Comparison of ENCODE assay signal across 9 cellular contexts in the genomic region with DNA sequence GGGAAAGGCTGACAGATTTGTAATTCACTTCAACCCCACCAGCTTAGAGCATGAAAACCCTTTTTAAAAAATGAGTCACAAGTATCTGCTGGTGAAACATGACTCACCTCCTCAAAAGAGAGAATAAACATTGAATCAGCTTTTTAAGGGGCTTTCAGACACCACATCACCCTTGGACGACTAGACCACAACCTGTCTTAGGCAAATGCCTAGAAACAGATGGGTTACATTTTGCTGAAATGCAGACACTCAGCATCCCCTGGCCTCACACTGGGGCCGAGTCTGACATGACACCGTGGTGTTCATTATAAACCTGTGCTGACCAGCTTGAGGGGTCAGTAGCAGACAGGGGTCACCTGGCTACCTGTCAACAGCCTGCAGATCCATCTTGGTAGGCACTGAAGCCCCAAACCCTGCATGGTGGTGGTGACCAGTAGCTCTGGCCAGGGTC.
DNase-seq lines count a peak whose midpoint lies in the region; ATAC-seq and TF ChIP-seq lines count a peak whose summit lies in the region.
"Had no signal": no experiment of that assay in that cellular context is flagged by ENCODE, and none has a peak within 500 bp of the region (broad histone marks: within the 10 kb centered on the region; RNA-seq: fewer than 3 reads in every experiment).

No MANE protein-coding gene starts in this region.

- H3K27ac ChIP-seq in OCI-LY3 (ENCODE audit: low read length) (peak overlapping the region; percentile 57), trophoblast cell (ENCODE audit: low read depth, low read length) (no peak overlapping the region)
- H3K27ac ChIP-seq: adrenal gland had no signal

- DNase-seq in GM04503 (ENCODE audit: low read depth) (peak; percentile 19), iris pigment epithelial cell (ENCODE audit: low read depth) (peak; percentile 67), trophoblast cell (no peak), dermis blood vessel endothelial cell (no peak), NCI-H2171 (lab: John Stamatoyannopoulos, UW) (no peak)

- H3K79me2 ChIP-seq in OCI-LY3 (ENCODE audit: low read length) (no peaks in the 10 kb centered on the region), trophoblast cell (ENCODE audit: control insufficient read depth, insufficient read depth, low read length, poor library complexity) (no peaks in the 10 kb centered on the region)

- H2AFZ ChIP-seq in OCI-LY3 (ENCODE audit: low read depth, low read length) (no peak overlapping the region), trophoblast cell (ENCODE audit: insufficient read depth, low read length, poor library complexity) (no peak overlapping the region)

- peak overlapping the region; percentile 35; the same call in 1 of the 2 replicates for H3K9ac ChIP-seq in OCI-LY3 (ENCODE audit: low read length)
- no peak overlapping the region for H3K9ac ChIP-seq in trophoblast cell (ENCODE audit: low read length)

- H3K18ac ChIP-seq in trophoblast cell (ENCODE audit: low read length): no peak overlapping the region

- no peak overlapping the region for H2BK5ac ChIP-seq in trophoblast cell (ENCODE audit: low read depth, low read length, poor library complexity)

- H4K91ac ChIP-seq in trophoblast cell (ENCODE audit: low read depth, low read length): no peak overlapping the region

- H3K27me3 ChIP-seq in OCI-LY3 (ENCODE audit: low read depth, low read length): peaks cover 34% of the 10 kb centered on the region
- H3K27me3 ChIP-seq in trophoblast cell (ENCODE audit: insufficient read depth, low read length): no peaks in the 10 kb centered on the region
- H3K27me3 ChIP-seq: adrenal gland had no signal

- peak; percentile 78 for ATAC-seq in GM21723 (IDR thresholded peaks at IDR 0.05; ENCODE audit: unreplicated experiment)
- no peak for ATAC-seq in esophagus mucosa

- H3K9me3 ChIP-seq in OCI-LY3 (ENCODE audit: insufficient read depth, low read length) (peaks cover 14% of the 10 kb centered on the region), trophoblast cell (ENCODE audit: insufficient read depth, low read depth, low read length) (no peaks in the 10 kb centered on the region)
- H3K9me3 ChIP-seq: adrenal gland had no signal

- H3K14ac ChIP-seq in trophoblast cell (ENCODE audit: low read length): no peak overlapping the region

- H3K4ac ChIP-seq in trophoblast cell (ENCODE audit: low read depth, low read length): no peak overlapping the region

- H3K36me3 ChIP-seq in OCI-LY3 (replicated peaks; ENCODE audit: low read depth, low read length) (peaks cover 11% of the 10 kb centered on the region), trophoblast cell (ENCODE audit: control insufficient read depth in 1 of 2, insufficient read depth in 2 of 2, low read length in 2 of 2) (no peaks in the 10 kb centered on the region)
- H3K36me3 ChIP-seq: adrenal gland had no signal

- H3K4me3 ChIP-seq in OCI-LY3 (ENCODE audit: low read length) (peak overlapping the region; percentile 42), trophoblast cell (ENCODE audit: low read depth, low read length) (no peak overlapping the region)
- H3K4me3 ChIP-seq: adrenal gland had no signal

- H4K8ac ChIP-seq in trophoblast cell (ENCODE audit: low read depth, low read length): no peak overlapping the region

- no peak for TF ChIP-seq CTCF in OCI-LY3 (IDR thresholded peaks at IDR 0.05; ENCODE audit: low read depth, low read length)

- H3K4me2 ChIP-seq in OCI-LY3 (ENCODE audit: low read length) (peak overlapping the region; percentile 78), trophoblast cell (ENCODE audit: low read length) (no peak overlapping the region)

- no peak overlapping the region for H2BK12ac ChIP-seq in trophoblast cell (ENCODE audit: low read length)

- H4K12ac ChIP-seq in trophoblast cell (ENCODE audit: low read depth, low read length): no peak overlapping the region

- no CpG with 5 or more reads among the region's 3 CpGs for WGBS in trophoblast cell (ENCODE audit: extremely low coverage, insufficient coverage, insufficient read length)

- H2BK120ac ChIP-seq in trophoblast cell (ENCODE audit: insufficient read depth, low read length, poor library complexity): no peak overlapping the region

- H3K4me1 ChIP-seq in OCI-LY3 (ENCODE audit: low read length): peaks cover 61% of the 10 kb centered on the region
- H3K4me1 ChIP-seq in trophoblast cell (ENCODE audit: control insufficient read depth in 1 of 2, insufficient read depth in 2 of 2, low read length in 2 of 2): peaks cover 9 to 16% of the 10 kb centered on the region in 2 experiments
- H3K4me1 ChIP-seq: adrenal gland had no signal

- no peak overlapping the region for H3K23ac ChIP-seq in trophoblast cell (ENCODE audit: low read length)

- H2AK5ac ChIP-seq in trophoblast cell (ENCODE audit: low read length): no peak overlapping the region

- H4K20me1 ChIP-seq in OCI-LY3 (ENCODE audit: insufficient read depth, low read length): no peaks in the 10 kb centered on the region

- H3K79me1 ChIP-seq in trophoblast cell (ENCODE audit: low read length): peaks cover 2% of the 10 kb centered on the region

Comparison
In these comparisons a context has a peak if more than half of its experiments do, and no peak if none do; other contexts are left out.
1. DNase-seq: peak in GM04503 (single experiment) and iris pigment epithelial cell (single experiment); none in trophoblast cell (0 of 2), dermis blood vessel endothelial cell (single experiment) and NCI-H2171 (single experiment).